13 cellular contexts compared by ENCODE assay signal in genomic region chr17:72719206-72719581, GRCh38.
A peak's percentile ranks its signal among the peaks of the same experiment; 100 is the strongest.
DNase-seq lines count a peak whose midpoint lies in the region; ATAC-seq and TF ChIP-seq lines count a peak whose summit lies in the region.
"Had no signal": no experiment of that assay in that cellular context is flagged by ENCODE, and none has a peak within 500 bp of the region (broad histone marks: within the 10 kb centered on the region; RNA-seq: fewer than 3 reads in every experiment).

No MANE protein-coding gene starts in this region.

- H3K27me3 ChIP-seq in trophoblast cell (ENCODE audit: insufficient read depth, low read length) = no peaks in the 10 kb centered on the region
- H3K27me3 ChIP-seq: left lung had no signal

- H3K36me3 ChIP-seq in trophoblast cell (ENCODE audit: control insufficient read depth in 1 of 2, insufficient read depth in 2 of 2, low read length in 2 of 2) = no peaks in the 10 kb centered on the region
- H3K36me3 ChIP-seq: left lung had no signal

- H3K4ac ChIP-seq in trophoblast cell (ENCODE audit: low read depth, low read length) = no peak overlapping the region

- no peaks in the 10 kb centered on the region for H3K9me3 Mint-ChIP-seq in activated CD4-positive, alpha-beta T cell treated with anti-CD3 and anti-CD28 coated beads, Interleukin-2, amount 10 ng/mL, durations not matched to agents 24 days and 14 days
- no peaks in the 10 kb centered on the region for H3K9me3 Mint-ChIP-seq in stimulated activated memory B cell treated with anti-CD40 and anti-IgM and Interleukin-4, amounts not matched to agents 10 μg/mL and 1 μg/mL and 100 μg/mL, for 72 hours
- H3K9me3 Mint-ChIP-seq: naive B cell had no signal

- H2BK5ac ChIP-seq in trophoblast cell (ENCODE audit: low read depth, low read length, poor library complexity) = no peak overlapping the region

- no peak overlapping the region for H3K4me2 ChIP-seq in trophoblast cell (ENCODE audit: low read length)

- H4K91ac ChIP-seq in trophoblast cell (ENCODE audit: low read depth, low read length) = no peak overlapping the region

- H2BK12ac ChIP-seq in trophoblast cell (ENCODE audit: low read length) = no peak overlapping the region

- peaks cover 44% of the 10 kb centered on the region for H3K4me1 Mint-ChIP-seq in activated CD4-positive, alpha-beta T cell treated with anti-CD3 and anti-CD28 coated beads, Interleukin-2, amount 10 ng/mL, durations not matched to agents 24 days and 14 days
- H3K4me1 Mint-ChIP-seq in stimulated activated memory B cell treated with anti-CD40 and anti-IgM and Interleukin-4, amounts not matched to agents 10 μg/mL and 1 μg/mL and 100 μg/mL, for 72 hours = peaks cover 15% of the 10 kb centered on the region

- no peak for DNase-seq in activated CD4-positive, alpha-beta T cell treated with anti-CD3 and anti-CD28 coated beads, Interleukin-2, amount 10 ng/mL, durations not matched to agents 24 days and 14 days
- no peak for DNase-seq in activated CD4-positive, alpha-beta T cell treated with anti-CD3 and anti-CD28 coated beads for 4 hours
- DNase-seq in Jurkat, Clone E6-1 (ENCODE audit: low read depth, low spot score) = no peak
- DNase-seq in astrocyte of the cerebellum (ENCODE audit: low read depth) = no peak
- no peak for DNase-seq in NCI-H1048 (lab: John Stamatoyannopoulos, UW)
- DNase-seq in stimulated activated CD4-positive, alpha-beta T cell treated with anti-CD3 and anti-CD28 coated beads, Interleukin-2, amount 100 ng/mL, for 24 hours = no peak
- no peak for DNase-seq in trophoblast cell
- DNase-seq: left lung, naive B cell, NCI-H1092 treated with DMSO at 0.1 percent for 48 hours, SW 1271 had no signal

- no peak overlapping the region for H3K14ac ChIP-seq in trophoblast cell (ENCODE audit: low read length)

- no peaks in the 10 kb centered on the region for H3K79me2 ChIP-seq in trophoblast cell (ENCODE audit: control insufficient read depth, insufficient read depth, low read length, poor library complexity)

- peak overlapping the region; percentile 88 for H3K27ac Mint-ChIP-seq in activated CD4-positive, alpha-beta T cell treated with anti-CD3 and anti-CD28 coated beads, Interleukin-2, amount 10 ng/mL, durations not matched to agents 24 days and 14 days
- H3K27ac Mint-ChIP-seq in stimulated activated memory B cell treated with anti-CD40 and anti-IgM and Interleukin-4, amounts not matched to agents 10 μg/mL and 1 μg/mL and 100 μg/mL, for 72 hours = peak overlapping the region; percentile 31

- TF ChIP-seq CTCF in astrocyte of the cerebellum (IDR thresholded peaks at IDR 0.05; ENCODE audit: low read depth, low read length, missing control alignments) = peak; percentile 2

- H3K27me3 Mint-ChIP-seq in activated CD4-positive, alpha-beta T cell treated with anti-CD3 and anti-CD28 coated beads, Interleukin-2, amount 10 ng/mL, durations not matched to agents 24 days and 14 days = no peaks in the 10 kb centered on the region
- H3K27me3 Mint-ChIP-seq in stimulated activated memory B cell treated with anti-CD40 and anti-IgM and Interleukin-4, amounts not matched to agents 10 μg/mL and 1 μg/mL and 100 μg/mL, for 72 hours = no peaks in the 10 kb centered on the region

- H2AFZ ChIP-seq in trophoblast cell (ENCODE audit: insufficient read depth, low read length, poor library complexity) = no peak overlapping the region

- peaks cover 12 to 13% of the 10 kb centered on the region in 2 experiments for H3K4me1 ChIP-seq in trophoblast cell (ENCODE audit: control insufficient read depth in 1 of 2, insufficient read depth in 2 of 2, low read length in 2 of 2)

- intact Hi-C loops in activated CD4-positive, alpha-beta T cell treated with anti-CD3 and anti-CD28 coated beads, Interleukin-2, amount 10 ng/mL, durations not matched to agents 24 days and 14 days (cut with micrococcal nuclease) = loop anchor here (1.0 kb wide), 1 partner anchor 9 kb away; no protein-coding TSS in a partner anchor

- no peak overlapping the region for H2AK5ac ChIP-seq in trophoblast cell (ENCODE audit: low read length)

- H3K23ac ChIP-seq in trophoblast cell (ENCODE audit: low read length) = no peak overlapping the region

- H3K4me3 ChIP-seq in Jurkat, Clone E6-1 (ENCODE audit: low read length) = peak overlapping the region; percentile 32
- H3K4me3 ChIP-seq in astrocyte of the cerebellum (ENCODE audit: low read depth, low read length) (no peak overlapping the region), trophoblast cell (ENCODE audit: low read depth, low read length) (no peak overlapping the region)
- H3K4me3 ChIP-seq: left lung had no signal

- peak overlapping the region; percentile 79 for H3K4me3 Mint-ChIP-seq in activated CD4-positive, alpha-beta T cell treated with anti-CD3 and anti-CD28 coated beads, Interleukin-2, amount 10 ng/mL, durations not matched to agents 24 days and 14 days
- peak overlapping the region; percentile 30 for H3K4me3 Mint-ChIP-seq in stimulated activated memory B cell treated with anti-CD40 and anti-IgM and Interleukin-4, amounts not matched to agents 10 μg/mL and 1 μg/mL and 100 μg/mL, for 72 hours

- H4K12ac ChIP-seq in trophoblast cell (ENCODE audit: low read depth, low read length) = no peak overlapping the region

- H3K9ac ChIP-seq in trophoblast cell (ENCODE audit: low read length) = no peak overlapping the region

- no peak overlapping the region for H3K18ac ChIP-seq in trophoblast cell (ENCODE audit: low read length)

- no CpG with 5 or more reads among the region's 8 CpGs for whole genome bisulfite sequencing in trophoblast cell (ENCODE audit: extremely low coverage, insufficient coverage, insufficient read length)

- peaks cover 4% of the 10 kb centered on the region for H3K79me1 ChIP-seq in trophoblast cell (ENCODE audit: low read length)

- H3K9me3 ChIP-seq in trophoblast cell (ENCODE audit: insufficient read depth, low read depth, low read length) = no peaks in the 10 kb centered on the region
- H3K9me3 ChIP-seq: left lung had no signal

- H3K36me3 Mint-ChIP-seq in activated CD4-positive, alpha-beta T cell treated with anti-CD3 and anti-CD28 coated beads, Interleukin-2, amount 10 ng/mL, durations not matched to agents 24 days and 14 days (ENCODE audit: low read depth) = peaks cover 8% of the 10 kb centered on the region
- H3K36me3 Mint-ChIP-seq in stimulated activated memory B cell treated with anti-CD40 and anti-IgM and Interleukin-4, amounts not matched to agents 10 μg/mL and 1 μg/mL and 100 μg/mL, for 72 hours = peaks cover 21% of the 10 kb centered on the region

- ATAC-seq in stimulated activated memory B cell treated with anti-CD40 and anti-IgM and Interleukin-4, amounts not matched to agents 10 μg/mL and 1 μg/mL and 100 μg/mL, for 72 hours = no peak
- ATAC-seq: esophagus mucosa had no signal

- no peak overlapping the region for H3K27ac ChIP-seq in trophoblast cell (ENCODE audit: low read depth, low read length)

- H2BK120ac ChIP-seq in trophoblast cell (ENCODE audit: insufficient read depth, low read length, poor library complexity) = no peak overlapping the region

- H4K8ac ChIP-seq in trophoblast cell (ENCODE audit: low read depth, low read length) = no peak overlapping the region

- in situ Hi-C loops in astrocyte of the cerebellum (cut with HindIII; ENCODE audit: low sequenced_read_pairs) = no loop called here
